ENCODE assay signal across 2 cellular contexts in the genomic region with DNA sequence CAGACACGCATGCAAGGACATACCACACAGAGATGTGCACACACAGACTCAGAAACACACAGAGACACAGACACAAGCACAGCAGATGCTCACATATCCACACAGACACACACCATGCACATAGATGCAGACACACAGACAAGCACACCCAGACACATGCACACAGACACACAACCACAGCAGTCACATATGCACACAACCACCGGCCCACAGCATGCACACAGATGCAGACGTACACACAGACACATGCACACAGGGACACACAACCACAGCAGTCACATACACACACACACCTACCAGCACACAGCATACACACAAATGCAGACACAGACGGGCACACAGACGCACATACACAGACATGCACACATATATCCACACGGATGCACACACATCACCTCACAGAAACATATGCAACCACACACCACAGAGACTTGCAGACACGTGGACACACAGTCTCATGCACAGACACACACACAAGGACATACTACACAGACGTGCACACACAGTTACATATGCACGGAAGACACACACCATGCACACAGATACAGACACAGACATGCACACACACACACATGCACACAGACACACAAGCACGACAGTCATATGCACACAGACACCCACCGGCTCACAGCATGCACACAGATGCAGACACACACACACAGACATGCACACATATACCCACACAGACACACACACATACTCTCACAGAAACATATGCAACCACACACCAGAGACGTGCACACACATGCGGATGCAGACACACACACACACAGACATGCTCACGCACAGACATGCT.
TF ChIP-seq lines count a peak whose summit lies in the region.

No MANE protein-coding gene starts in this region.

TF ChIP-seq in HEK293T, 16 proteins besides CTCF, POLR2A, EP300 and RAD21:
- peak; percentile 74 for TF ChIP-seq TARDBP (IDR thresholded peaks at IDR 0.05)
- TF ChIP-seq, protein P1, sequence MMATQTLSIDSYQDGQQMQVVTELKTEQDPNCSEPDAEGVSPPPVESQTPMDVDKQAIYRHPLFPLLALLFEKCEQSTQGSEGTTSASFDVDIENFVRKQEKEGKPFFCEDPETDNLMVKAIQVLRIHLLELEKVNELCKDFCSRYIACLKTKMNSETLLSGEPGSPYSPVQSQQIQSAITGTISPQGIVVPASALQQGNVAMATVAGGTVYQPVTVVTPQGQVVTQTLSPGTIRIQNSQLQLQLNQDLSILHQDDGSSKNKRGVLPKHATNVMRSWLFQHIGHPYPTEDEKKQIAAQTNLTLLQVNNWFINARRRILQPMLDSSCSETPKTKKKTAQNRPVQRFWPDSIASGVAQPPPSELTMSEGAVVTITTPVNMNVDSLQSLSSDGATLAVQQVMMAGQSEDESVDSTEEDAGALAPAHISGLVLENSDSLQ (IDR thresholded peaks at IDR 0.05) = no peak

TF ChIP-seq in HepG2, 621 proteins besides CTCF, POLR2A, EP300 and RAD21:
- TF ChIP-seq TBX3 (IDR thresholded peaks at IDR 0.05; ENCODE audit: borderline replicate concordance) (no peak), ZNF549 (CRISPR knock-in tag; IDR thresholded peaks at IDR 0.05) (no peak), STAT6 (CRISPR knock-in tag; IDR thresholded peaks at IDR 0.05; ENCODE audit: borderline replicate concordance) (no peak), POLR2AphosphoS5 (IDR thresholded peaks at IDR 0.05; ENCODE audit: low read depth, low read length) (peak; percentile 41; the same call in 1 of the 2 replicates), MIER2 (CRISPR knock-in tag; IDR thresholded peaks at IDR 0.05) (no peak), SIN3B (IDR thresholded peaks at IDR 0.05; ENCODE audit: low read length) (no peak), ZSCAN30 (CRISPR knock-in tag; IDR thresholded peaks at IDR 0.05) (no peak), SCMH1 (CRISPR knock-in tag; IDR thresholded peaks at IDR 0.05; ENCODE audit: borderline replicate concordance) (no peak), ZNF3 (CRISPR knock-in tag; IDR thresholded peaks at IDR 0.05) (no peak), POLR2AphosphoS2 (IDR thresholded peaks at IDR 0.05; ENCODE audit: low read depth, low read length) (peak; percentile 14; the same call in 1 of the 2 replicates)
- TF ChIP-seq, protein P2, sequence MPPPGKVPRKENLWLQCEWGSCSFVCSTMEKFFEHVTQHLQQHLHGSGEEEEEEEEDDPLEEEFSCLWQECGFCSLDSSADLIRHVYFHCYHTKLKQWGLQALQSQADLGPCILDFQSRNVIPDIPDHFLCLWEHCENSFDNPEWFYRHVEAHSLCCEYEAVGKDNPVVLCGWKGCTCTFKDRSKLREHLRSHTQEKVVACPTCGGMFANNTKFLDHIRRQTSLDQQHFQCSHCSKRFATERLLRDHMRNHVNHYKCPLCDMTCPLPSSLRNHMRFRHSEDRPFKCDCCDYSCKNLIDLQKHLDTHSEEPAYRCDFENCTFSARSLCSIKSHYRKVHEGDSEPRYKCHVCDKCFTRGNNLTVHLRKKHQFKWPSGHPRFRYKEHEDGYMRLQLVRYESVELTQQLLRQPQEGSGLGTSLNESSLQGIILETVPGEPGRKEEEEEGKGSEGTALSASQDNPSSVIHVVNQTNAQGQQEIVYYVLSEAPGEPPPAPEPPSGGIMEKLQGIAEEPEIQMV (CRISPR knock-in tag; IDR thresholded peaks at IDR 0.05; ENCODE audit: low read depth) = no peak
- TF ChIP-seq, protein P3, sequence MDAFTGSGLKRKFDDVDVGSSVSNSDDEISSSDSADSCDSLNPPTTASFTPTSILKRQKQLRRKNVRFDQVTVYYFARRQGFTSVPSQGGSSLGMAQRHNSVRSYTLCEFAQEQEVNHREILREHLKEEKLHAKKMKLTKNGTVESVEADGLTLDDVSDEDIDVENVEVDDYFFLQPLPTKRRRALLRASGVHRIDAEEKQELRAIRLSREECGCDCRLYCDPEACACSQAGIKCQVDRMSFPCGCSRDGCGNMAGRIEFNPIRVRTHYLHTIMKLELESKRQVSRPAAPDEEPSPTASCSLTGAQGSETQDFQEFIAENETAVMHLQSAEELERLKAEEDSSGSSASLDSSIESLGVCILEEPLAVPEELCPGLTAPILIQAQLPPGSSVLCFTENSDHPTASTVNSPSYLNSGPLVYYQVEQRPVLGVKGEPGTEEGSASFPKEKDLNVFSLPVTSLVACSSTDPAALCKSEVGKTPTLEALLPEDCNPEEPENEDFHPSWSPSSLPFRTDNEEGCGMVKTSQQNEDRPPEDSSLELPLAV (CRISPR knock-in tag; conservative IDR thresholded peaks at IDR 0.05; ENCODE audit: low read depth) = no peak
